In the genomic region with DNA sequence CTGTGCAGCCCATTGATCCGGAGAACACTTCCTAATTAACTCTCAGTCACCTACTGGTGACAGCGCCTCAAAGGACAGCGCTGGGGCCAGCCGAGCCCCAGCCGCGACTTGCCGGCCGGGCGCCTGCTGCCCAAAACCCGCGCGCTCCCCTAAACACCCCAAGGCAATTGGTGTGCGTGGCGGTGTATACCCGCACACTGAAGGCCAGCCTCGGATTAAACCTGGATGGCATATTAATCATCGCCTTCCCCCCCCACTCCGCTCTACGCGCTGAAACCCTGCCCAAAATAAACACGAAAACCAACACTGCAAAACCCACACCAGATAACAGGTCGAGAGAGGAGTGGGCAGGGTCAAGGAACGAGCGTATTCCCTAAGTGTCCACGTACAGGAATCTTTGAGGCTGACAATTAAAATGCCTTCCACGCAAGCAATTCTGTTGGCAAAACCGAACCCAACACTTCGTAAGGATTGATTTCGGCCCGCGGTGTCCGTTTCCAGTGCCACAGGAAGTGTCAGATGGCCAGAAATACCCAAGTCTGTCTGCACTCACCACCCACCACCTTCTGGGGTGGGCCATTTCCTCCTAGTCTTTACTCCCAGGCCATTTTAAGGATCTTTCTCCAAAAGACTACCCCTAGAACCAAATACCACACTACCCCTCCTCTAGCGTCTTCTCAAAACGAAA, we compare ENCODE assay signal across 1 cellular context.
A peak's percentile ranks its signal among the peaks of the same experiment; 100 is the strongest.
TF ChIP-seq lines count a peak whose summit lies in the region.

No MANE protein-coding gene starts in this region.

TF ChIP-seq in K562, 482 proteins besides CTCF, POLR2A, EP300 and RAD21 (continued from another document):
- TF ChIP-seq CHD1 (IDR thresholded peaks at IDR 0.05; ENCODE audit: low read length) (peak; percentile 75), HNRNPL (IDR thresholded peaks at IDR 0.05; ENCODE audit: low read depth, low read length) (0 out of 2 replicates have a peak, but pooled peaks have one; percentile 10), PRPF4 (IDR thresholded peaks at IDR 0.05; ENCODE audit: insufficient read depth, low read depth, low read length, poor library complexity, severe bottlenecking) (peak; percentile 14), PATZ1 (CRISPR knock-in tag; IDR thresholded peaks at IDR 0.05; ENCODE audit: borderline replicate concordance) (no peak)
- TF ChIP-seq, protein P1, sequence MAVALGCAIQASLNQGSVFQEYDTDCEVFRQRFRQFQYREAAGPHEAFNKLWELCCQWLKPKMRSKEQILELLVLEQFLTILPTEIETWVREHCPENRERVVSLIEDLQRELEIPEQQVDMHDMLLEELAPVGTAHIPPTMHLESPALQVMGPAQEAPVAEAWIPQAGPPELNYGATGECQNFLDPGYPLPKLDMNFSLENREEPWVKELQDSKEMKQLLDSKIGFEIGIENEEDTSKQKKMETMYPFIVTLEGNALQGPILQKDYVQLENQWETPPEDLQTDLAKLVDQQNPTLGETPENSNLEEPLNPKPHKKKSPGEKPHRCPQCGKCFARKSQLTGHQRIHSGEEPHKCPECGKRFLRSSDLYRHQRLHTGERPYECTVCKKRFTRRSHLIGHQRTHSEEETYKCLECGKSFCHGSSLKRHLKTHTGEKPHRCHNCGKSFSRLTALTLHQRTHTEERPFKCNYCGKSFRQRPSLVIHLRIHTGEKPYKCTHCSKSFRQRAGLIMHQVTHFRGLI (CRISPR knock-in tag; IDR thresholded peaks at IDR 0.05) = no peak
